8 cellular contexts compared by ENCODE assay signal in genomic region chr2:127220807-127221527, GRCh38. TPM values are rescaled to one million over a fixed set of nuclear protein-coding genes. Genes with fewer than 3 reads are reported as not detected.
A peak's percentile ranks its signal among the peaks of the same experiment; 100 is the strongest.
DNase-seq lines count a peak whose midpoint lies in the region; ATAC-seq and TF ChIP-seq lines count a peak whose summit lies in the region.

No MANE protein-coding gene starts in this region.

- peak overlapping the region; percentile 85 to 97 (median 92) for H3K4me3 Mint-ChIP-seq in brain

- peaks cover 32% of the 10 kb centered on the region for H3K4me1 Mint-ChIP-seq in brain

- no peak for DNase-seq in AG10803 (ENCODE audit: low read depth)
- DNase-seq in H7 = peak; percentile 80
- no peak for DNase-seq in mucosa of descending colon
- no peak for DNase-seq in activated effector memory CD4-positive, alpha-beta T cell treated with anti-CD3 and anti-CD28 coated beads, Interleukin-2, amount 50 U/mL, for 16 hours
- no peak for DNase-seq in SHP77 treated with DMSO at 0.1 percent for 48 hours (lab: John Stamatoyannopoulos, UW)
- no peak for DNase-seq in CD1c-positive myeloid dendritic cell (ENCODE audit: extremely low spot score)

- peaks cover 18% of the 10 kb centered on the region for H3K4me1 ChIP-seq in mucosa of descending colon (ENCODE audit: low read depth)

- no peaks in the 10 kb centered on the region for H3K36me3 Mint-ChIP-seq in brain

- intact Hi-C loops in mucosa of descending colon (cut with DNase I, micrococcal nuclease) = no loop called here

- TF ChIP-seq CTCF in AG10803 (conservative IDR thresholded peaks at IDR 0.05; ENCODE audit: low read length) = no peak
- TF ChIP-seq CTCF in brain (conservative IDR thresholded peaks at IDR 0.05) = no peak
- TF ChIP-seq CTCF in mucosa of descending colon (IDR thresholded peaks at IDR 0.05) = no peak

- H3K4me3 ChIP-seq in AG10803 (ENCODE audit: low read length) (peak overlapping the region; percentile 5; the same call in 1 of the 2 replicates), H7 (ENCODE audit: insufficient read depth, low read depth, low read length) (peak overlapping the region; percentile 80), mucosa of descending colon (no peak overlapping the region)

- peaks cover 0 to 5% (median 4%) of the 10 kb centered on the region in 5 experiments for H3K9me3 Mint-ChIP-seq in brain

- ATAC-seq in mucosa of descending colon (peak; percentile 33), HG02642 (IDR thresholded peaks at IDR 0.05; ENCODE audit: poor library complexity, unreplicated experiment) (no peak)

- H3K27me3 Mint-ChIP-seq in brain = peaks cover 14% of the 10 kb centered on the region

- H3K27me3 ChIP-seq in H7 (ENCODE audit: control insufficient read depth, insufficient read depth, low read length) = peaks cover 29% of the 10 kb centered on the region

- H3K9me3 ChIP-seq in mucosa of descending colon = no peaks in the 10 kb centered on the region

- H3K27ac Mint-ChIP-seq in brain = peak overlapping the region in 3 of 5 experiments; percentile 33 to 93 (median 88)

- H3K36me3 ChIP-seq in H7 (replicated peaks; ENCODE audit: control insufficient read depth, insufficient read depth, low read length) = no peaks in the 10 kb centered on the region
- no peaks in the 10 kb centered on the region for H3K36me3 ChIP-seq in mucosa of descending colon (ENCODE audit: low read depth)

RNA-seq across cellular contexts. Expression of gene CYP27C1, which starts 0.9 kb away (rescaled TPM):
- total RNA-seq in H7 (2014; rRNA removed; shearing (Covaris generic)) = 0.59 and 0.83 TPM in 2 replicates
- not detected for polyA plus RNA-seq in brain (ENCODE audit: insufficient read depth, low read depth, low replicate concordance)
- total RNA-seq in mucosa of descending colon = under 1 TPM; 0.17 to 0.82 (median 0.63) TPM
